8 cellular contexts compared by ENCODE assay signal in the genomic region with DNA sequence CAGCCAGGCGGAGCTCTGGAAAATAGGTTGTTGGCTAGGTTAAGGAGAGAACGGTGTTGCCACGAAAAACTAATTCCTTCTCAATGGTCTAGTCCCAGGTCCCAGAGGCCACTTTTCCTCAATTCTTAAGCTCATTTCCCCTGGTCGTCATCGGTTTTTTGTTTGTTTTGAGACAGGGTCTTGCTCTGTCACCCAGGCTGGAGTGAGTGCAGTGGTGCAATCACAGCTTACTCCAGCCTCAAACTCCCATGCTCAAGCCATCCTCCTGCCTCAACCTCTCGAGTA. TPM values are rescaled to one million over a fixed set of nuclear protein-coding genes. Genes with fewer than 3 reads are reported as not detected.
DNase-seq lines count a peak whose midpoint lies in the region; TF ChIP-seq lines count a peak whose summit lies in the region.

No MANE protein-coding gene starts in this region.

- TF ChIP-seq CTCF in liver (IDR thresholded peaks at IDR 0.05; ENCODE audit: low read depth, low read length, missing input control): no peak
- no peak for TF ChIP-seq CTCF in tibial artery (IDR thresholded peaks at IDR 0.05)
- TF ChIP-seq CTCF in adrenal gland (IDR thresholded peaks at IDR 0.05): no peak
- no peak for TF ChIP-seq CTCF in GM10266 (IDR thresholded peaks at IDR 0.05; ENCODE audit: control insufficient read depth, insufficient read depth, low read depth, missing control alignments)

- peak overlapping the region; percentile 96 for H3K27ac Mint-ChIP-seq in activated T-cell treated with anti-CD3 and anti-CD28 coated beads, Interleukin-2, amount 50 U/mL, for 24 hours
- peak overlapping the region; percentile 100 for H3K27ac Mint-ChIP-seq in activated naive CD8-positive, alpha-beta T cell treated with anti-CD3 and anti-CD28 coated beads for 36 hours

- H3K36me3 ChIP-seq in liver (ENCODE audit: control insufficient read depth in 4 of 4, insufficient read depth in 3 of 4, low read depth in 1 of 4, low read length in 3 of 4): peaks cover 0 to 4% (median 0%) of the 10 kb centered on the region in 4 donors
- peaks cover 0 to 20% (median 11%) of the 10 kb centered on the region in 3 donors for H3K36me3 ChIP-seq in tibial artery
- H3K36me3 ChIP-seq in adrenal gland (replicated peaks in 1 of 2): peaks cover 0 to 10% of the 10 kb centered on the region in 2 donors

- H3K36me3 Mint-ChIP-seq in activated T-cell treated with anti-CD3 and anti-CD28 coated beads, Interleukin-2, amount 50 U/mL, for 24 hours (ENCODE audit: low read depth): peaks cover 88% of the 10 kb centered on the region
- H3K36me3 Mint-ChIP-seq in activated naive CD8-positive, alpha-beta T cell treated with anti-CD3 and anti-CD28 coated beads for 36 hours: peaks cover 65% of the 10 kb centered on the region

- DNase-seq in activated T-cell treated with anti-CD3 and anti-CD28 coated beads, Interleukin-2, amount 50 U/mL, for 24 hours: no peak
- no peak for DNase-seq in activated T-cell treated with anti-CD3 and anti-CD28 coated beads, Interleukin-2, amount 50 U/mL, for 1 hour
- DNase-seq in activated naive CD8-positive, alpha-beta T cell treated with anti-CD3 and anti-CD28 coated beads for 36 hours: no peak
- DNase-seq in tibial artery (no peak), adrenal gland (no peak), GM10266 (ENCODE audit: extremely low spot score) (no peak), NCI-H187 (lab: John Stamatoyannopoulos, UW) (no peak)

- H3K27me3 ChIP-seq in liver (ENCODE audit: control insufficient read depth in 4 of 4, insufficient read depth in 4 of 4, low read length in 3 of 4): no peaks in the 10 kb centered on the region
- no peaks in the 10 kb centered on the region for H3K27me3 ChIP-seq in tibial artery
- no peaks in the 10 kb centered on the region for H3K27me3 ChIP-seq in adrenal gland

- H3K27me3 Mint-ChIP-seq in activated T-cell treated with anti-CD3 and anti-CD28 coated beads, Interleukin-2, amount 50 U/mL, for 24 hours: no peaks in the 10 kb centered on the region
- no peaks in the 10 kb centered on the region for H3K27me3 Mint-ChIP-seq in activated naive CD8-positive, alpha-beta T cell treated with anti-CD3 and anti-CD28 coated beads for 36 hours

- H3K4me1 Mint-ChIP-seq in activated T-cell treated with anti-CD3 and anti-CD28 coated beads, Interleukin-2, amount 50 U/mL, for 24 hours (ENCODE audit: low read depth): peaks cover 77% of the 10 kb centered on the region
- H3K4me1 Mint-ChIP-seq in activated naive CD8-positive, alpha-beta T cell treated with anti-CD3 and anti-CD28 coated beads for 36 hours: peaks cover 67% of the 10 kb centered on the region

- peak overlapping the region; percentile 94 for H3K4me3 Mint-ChIP-seq in activated T-cell treated with anti-CD3 and anti-CD28 coated beads, Interleukin-2, amount 50 U/mL, for 24 hours
- peak overlapping the region; percentile 99 for H3K4me3 Mint-ChIP-seq in activated naive CD8-positive, alpha-beta T cell treated with anti-CD3 and anti-CD28 coated beads for 36 hours

- intact Hi-C loops in tibial artery (cut with DNase I; ENCODE audit: low total_unique reads) (loop anchor here (5.0 kb wide), 3 partner anchors 34 to 154 kb away; no protein-coding TSS in a partner anchor), adrenal gland (cut with DNase I) (loop anchor here (2.0 to 10.0 kb wide), 4 partner anchors 34 to 81 kb away; no protein-coding TSS in a partner anchor)

- H3K9ac ChIP-seq in liver (ENCODE audit: low read depth in 1 of 2, low read length in 2 of 2): peak overlapping the region in 1 of 2 donors; percentile 42

- H3K27ac ChIP-seq in liver (ENCODE audit: low read depth in 1 of 2, low read length in 2 of 2) (no peak overlapping the region), tibial artery (peak overlapping the region in 1 of 2 donors; percentile 98), adrenal gland (no peak overlapping the region)

- H3K4me3 ChIP-seq in liver (ENCODE audit: low read depth in 1 of 3, low read length in 3 of 3): peak overlapping the region in 2 of 3 donors; percentile 8 to 89
- H3K4me3 ChIP-seq in tibial artery: peak overlapping the region; percentile 70 to 73
- H3K4me3 ChIP-seq in adrenal gland: peak overlapping the region in 1 of 4 donors; percentile 87

- no peak for TF ChIP-seq POLR2A in adrenal gland (IDR thresholded peaks at IDR 0.05)

- H3K9me3 ChIP-seq in liver (ENCODE audit: control insufficient read depth in 4 of 4, low read length in 3 of 4) (no peaks in the 10 kb centered on the region), tibial artery (no peaks in the 10 kb centered on the region), adrenal gland (replicated peaks in 1 of 3) (no peaks in the 10 kb centered on the region)

- WGBS in liver: 78% methylated on average over 6 of the region's 6 CpGs
- 85 to 92% (median 87%) methylated on average over 6 of the region's 6 CpGs for WGBS in adrenal gland, 4 donors

- no peak for TF ChIP-seq RAD21 in liver (IDR thresholded peaks at IDR 0.05)

- no peaks in the 10 kb centered on the region for H3K9me3 Mint-ChIP-seq in activated T-cell treated with anti-CD3 and anti-CD28 coated beads, Interleukin-2, amount 50 U/mL, for 24 hours
- H3K9me3 Mint-ChIP-seq in activated naive CD8-positive, alpha-beta T cell treated with anti-CD3 and anti-CD28 coated beads for 36 hours: no peaks in the 10 kb centered on the region

- peaks cover 24 to 66% (median 54%) of the 10 kb centered on the region in 4 donors for H3K4me1 ChIP-seq in liver (ENCODE audit: control insufficient read depth in 4 of 4, insufficient read depth in 4 of 4, low read length in 3 of 4)
- H3K4me1 ChIP-seq in tibial artery: peaks cover 0 to 83% (median 64%) of the 10 kb centered on the region in 4 donors
- peaks cover 28 to 60% of the 10 kb centered on the region in 2 donors for H3K4me1 ChIP-seq in adrenal gland (replicated peaks in 1 of 2)

TF ChIP-seq in liver, 16 proteins besides CTCF, POLR2A, EP300 and RAD21 (continues in another document):
- TF ChIP-seq JUND (IDR thresholded peaks at IDR 0.05): no peak
- no peak for TF ChIP-seq TAF1 (conservative IDR thresholded peaks at IDR 0.05)
- TF ChIP-seq YY1 (IDR thresholded peaks at IDR 0.05): no peak
- no peak for TF ChIP-seq NR2F2 (IDR thresholded peaks at IDR 0.05)
- no peak for TF ChIP-seq SP1 (IDR thresholded peaks at IDR 0.05)
- TF ChIP-seq, protein P1, sequence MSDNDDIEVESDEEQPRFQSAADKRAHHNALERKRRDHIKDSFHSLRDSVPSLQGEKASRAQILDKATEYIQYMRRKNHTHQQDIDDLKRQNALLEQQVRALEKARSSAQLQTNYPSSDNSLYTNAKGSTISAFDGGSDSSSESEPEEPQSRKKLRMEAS (IDR thresholded peaks at IDR 0.05): no peak
- no peak for TF ChIP-seq RXRA (IDR thresholded peaks at IDR 0.05)
- TF ChIP-seq, protein P2, sequence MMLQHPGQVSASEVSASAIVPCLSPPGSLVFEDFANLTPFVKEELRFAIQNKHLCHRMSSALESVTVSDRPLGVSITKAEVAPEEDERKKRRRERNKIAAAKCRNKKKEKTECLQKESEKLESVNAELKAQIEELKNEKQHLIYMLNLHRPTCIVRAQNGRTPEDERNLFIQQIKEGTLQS (IDR thresholded peaks at IDR 0.05): no peak
- TF ChIP-seq FOXA2 (IDR thresholded peaks at IDR 0.05): no peak
- TF ChIP-seq, protein P3, sequence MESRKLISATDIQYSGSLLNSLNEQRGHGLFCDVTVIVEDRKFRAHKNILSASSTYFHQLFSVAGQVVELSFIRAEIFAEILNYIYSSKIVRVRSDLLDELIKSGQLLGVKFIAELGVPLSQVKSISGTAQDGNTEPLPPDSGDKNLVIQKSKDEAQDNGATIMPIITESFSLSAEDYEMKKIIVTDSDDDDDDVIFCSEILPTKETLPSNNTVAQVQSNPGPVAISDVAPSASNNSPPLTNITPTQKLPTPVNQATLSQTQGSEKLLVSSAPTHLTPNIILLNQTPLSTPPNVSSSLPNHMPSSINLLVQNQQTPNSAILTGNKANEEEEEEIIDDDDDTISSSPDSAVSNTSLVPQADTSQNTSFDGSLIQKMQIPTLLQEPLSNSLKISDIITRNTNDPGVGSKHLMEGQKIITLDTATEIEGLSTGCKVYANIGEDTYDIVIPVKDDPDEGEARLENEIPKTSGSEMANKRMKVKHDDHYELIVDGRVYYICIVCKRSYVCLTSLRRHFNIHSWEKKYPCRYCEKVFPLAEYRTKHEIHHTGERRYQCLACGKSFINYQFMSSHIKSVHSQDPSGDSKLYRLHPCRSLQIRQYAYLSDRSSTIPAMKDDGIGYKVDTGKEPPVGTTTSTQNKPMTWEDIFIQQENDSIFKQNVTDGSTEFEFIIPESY (IDR thresholded peaks at IDR 0.05): no peak
- TF ChIP-seq EGR1 (IDR thresholded peaks at IDR 0.05; ENCODE audit: low read depth in 2 of 2): no peak
- TF ChIP-seq GABPA (IDR thresholded peaks at IDR 0.05 in 1 of 2, conservative IDR thresholded peaks at IDR 0.05 in 1 of 2): no peak
- TF ChIP-seq HNF4A (conservative IDR thresholded peaks at IDR 0.05): no peak
- no peak for TF ChIP-seq HNF4G (IDR thresholded peaks at IDR 0.05)

RNA-seq across cellular contexts. Expression of a gene that starts 1.2 kb away (rescaled TPM):
- 100 to 1,000 TPM; 160 to 162 TPM for total RNA-seq in activated naive CD8-positive, alpha-beta T cell treated with anti-CD3 and anti-CD28 coated beads for 36 hours
- 10 to 100 TPM; 12.9 to 32.0 TPM for total RNA-seq in liver
- polyA plus RNA-seq in liver: 10 to 100 TPM in 1 of 2 donors, 1 to 10 TPM in 1; 2.2 to 13.5 TPM
- 10 to 100 TPM; 17.7 to 64.3 (median 28.2) TPM for total RNA-seq in adrenal gland
- polyA plus RNA-seq in adrenal gland: 100 to 1,000 TPM in 1 of 3 donors, 10 to 100 TPM in 1, 1 to 10 TPM in 1; 3.9 to 110 (median 52.7) TPM

RNA-seq across cellular contexts. Expression of a gene that starts 1.7 kb away (rescaled TPM):
- 10 to 100 TPM; 82.7 to 84.6 TPM for total RNA-seq in activated naive CD8-positive, alpha-beta T cell treated with anti-CD3 and anti-CD28 coated beads for 36 hours
- total RNA-seq in liver: 10 to 100 TPM; 22.2 to 44.5 TPM
- polyA plus RNA-seq in liver: 10 to 100 TPM; 36.5 to 37.4 TPM
- total RNA-seq in adrenal gland: 10 to 100 TPM; 58.1 to 85.1 (median 71.7) TPM
- 10 to 100 TPM; 18.1 to 82.9 (median 69.7) TPM for polyA plus RNA-seq in adrenal gland

RNA-seq across cellular contexts. Expression of a gene that starts 11.3 kb away (rescaled TPM):
- total RNA-seq in activated naive CD8-positive, alpha-beta T cell treated with anti-CD3 and anti-CD28 coated beads for 36 hours: 1 to 10 TPM; 7.4 to 10.0 TPM
- total RNA-seq in liver (under 1 TPM; 0.47 to 0.59 TPM), adrenal gland (1 to 10 TPM in 2 of 8 donors, under 1 TPM in 3, not detected in 3; 0.36 to 1.5 (median 0.42) TPM)
- polyA plus RNA-seq in liver (under 1 TPM in 1 of 2 donors, not detected in 1; 0.08 TPM), adrenal gland (1 to 10 TPM in 2 of 3 donors, not detected in 1; 1.8 to 4.6 TPM)

RNA-seq across cellular contexts. Expression of a gene that starts 18.4 kb away (rescaled TPM):
- under 1 TPM; 0.45 to 0.50 TPM for total RNA-seq in activated naive CD8-positive, alpha-beta T cell treated with anti-CD3 and anti-CD28 coated beads for 36 hours
- under 1 TPM in 1 of 2 donors, not detected in 1; 0.25 TPM for total RNA-seq in liver
- under 1 TPM; 0.39 to 0.45 TPM for polyA plus RNA-seq in liver
- total RNA-seq in adrenal gland: under 1 TPM in 2 of 8 donors, not detected in 6; 0.54 to 0.84 TPM
- polyA plus RNA-seq in adrenal gland: 1 to 10 TPM in 1 of 3 donors, under 1 TPM in 2; 0.71 to 1.1 (median 0.82) TPM

RNA-seq across cellular contexts. Expression of a gene that starts 44.2 kb away (rescaled TPM):
- not detected for total RNA-seq in activated naive CD8-positive, alpha-beta T cell treated with anti-CD3 and anti-CD28 coated beads for 36 hours
- total RNA-seq in liver: under 1 TPM; 0.09 to 0.67 TPM
- under 1 TPM; 0.21 to 0.42 TPM for polyA plus RNA-seq in liver
- total RNA-seq in adrenal gland: 1 to 10 TPM in 6 of 8 donors, under 1 TPM in 2; 0.43 to 3.2 (median 1.5) TPM
- under 1 TPM; 0.05 to 0.56 (median 0.27) TPM for polyA plus RNA-seq in adrenal gland
